8 cellular contexts compared by ENCODE assay signal in genomic region chr3:58899159-58899952, GRCh38.
DNase-seq lines count a peak whose midpoint lies in the region; ATAC-seq, FAIRE-seq and TF ChIP-seq lines count a peak whose summit lies in the region.

No MANE protein-coding gene starts in this region.

- FAIRE-seq in GM12892 (lab: Jason Lieb, UNC), result no peak

- H3K27me3 ChIP-seq in subcutaneous abdominal adipose tissue (ENCODE audit: control insufficient read depth in 5 of 5, insufficient read depth in 4 of 5, low read length in 5 of 5), result no peaks in the 10 kb centered on the region

- no peak overlapping the region for H3K9ac ChIP-seq in subcutaneous abdominal adipose tissue (ENCODE audit: low read length in 5 of 5)

- peak overlapping the region in 3 of 5 donors; percentile 4 to 29 (median 24) for H3K4me3 ChIP-seq in subcutaneous abdominal adipose tissue (ENCODE audit: low read depth in 1 of 5, low read length in 5 of 5)
- H3K4me3 ChIP-seq in OCI-LY7 (ENCODE audit: low read depth, low read length, poor library complexity, severe bottlenecking), result no peak overlapping the region

- H3K79me2 ChIP-seq in OCI-LY7 (ENCODE audit: insufficient read depth, low read depth, low read length), result no peaks in the 10 kb centered on the region

- no peak overlapping the region for H3K27ac ChIP-seq in subcutaneous abdominal adipose tissue (ENCODE audit: low read depth, low read length)
- H3K27ac ChIP-seq in OCI-LY7 (ENCODE audit: low read depth, low read length, poor library complexity, severe bottlenecking), result no peak overlapping the region

- H2AFZ ChIP-seq in OCI-LY7 (ENCODE audit: low read length), result no peak overlapping the region

- no TSS peak for BruUV-seq in OCI-LY7 (replicated peaks; lab: Mats Ljungman, UMichigan)

- H3K4me2 ChIP-seq in OCI-LY7 (ENCODE audit: low read length), result no peak overlapping the region

- H3K36me3 ChIP-seq in subcutaneous abdominal adipose tissue (ENCODE audit: control insufficient read depth in 5 of 5, insufficient read depth in 5 of 5, low read length in 5 of 5), result no peaks in the 10 kb centered on the region
- no peaks in the 10 kb centered on the region for H3K36me3 ChIP-seq in OCI-LY7 (ENCODE audit: insufficient read depth, low read length)

- POLR2A ChIA-PET in OCI-LY7 (lab: Charles Lee), result no interaction called here

- peak; percentile 88 for ATAC-seq in HG03521 (IDR thresholded peaks at IDR 0.05; ENCODE audit: unreplicated experiment)

- TF ChIP-seq CTCF in GM20000 (IDR thresholded peaks at IDR 0.05; ENCODE audit: extremely low read depth, missing control alignments), result no peak
- TF ChIP-seq CTCF in OCI-LY7 (conservative IDR thresholded peaks at IDR 0.05; ENCODE audit: low read length), result no peak

- H3K4me1 ChIP-seq in subcutaneous abdominal adipose tissue (ENCODE audit: control insufficient read depth in 5 of 5, insufficient read depth in 5 of 5, low read length in 5 of 5) (peaks cover 2 to 14% (median 8%) of the 10 kb centered on the region in 5 donors), OCI-LY7 (ENCODE audit: insufficient read depth, low read length, poor library complexity, severe bottlenecking) (no peaks in the 10 kb centered on the region)

- CTCF ChIA-PET in OCI-LY7 (lab: Charles Lee; ENCODE audit: unreplicated experiment), result no interaction called here

- H3K9me2 ChIP-seq in OCI-LY7 (ENCODE audit: insufficient read depth, low read length), result no peaks in the 10 kb centered on the region

- intact Hi-C loops in OCI-LY7 (cut with micrococcal nuclease; ENCODE audit: unreplicated experiment), result no loop called here

- no peak for TF ChIP-seq POLR2A in GM12892 (IDR thresholded peaks at IDR 0.05; ENCODE audit: low read depth, low read length)

- H4K20me1 ChIP-seq in OCI-LY7 (ENCODE audit: insufficient read depth, low read length), result no peaks in the 10 kb centered on the region

- H3K9me3 ChIP-seq in subcutaneous abdominal adipose tissue (ENCODE audit: control insufficient read depth in 5 of 5, low read length in 5 of 5) (peaks cover 0 to 8% (median 0%) of the 10 kb centered on the region in 5 donors), OCI-LY7 (ENCODE audit: low read length) (no peaks in the 10 kb centered on the region)

- DNase-seq in AG20443 (ENCODE audit: low spot score) (peak; percentile 21), GM20000 (ENCODE audit: low spot score) (peak; percentile 40), iPS-NIHi11 (ENCODE audit: low spot score) (peak; percentile 10), OCI-LY7 (ENCODE audit: low spot score) (no peak), GM12892 (ENCODE audit: insufficient read length) (no peak)
- DNase-seq in activated CD8-positive, alpha-beta memory T cell treated with anti-CD3 and anti-CD28 coated beads, Interleukin-2, amount 50 U/mL, for 4 hours, result peak; percentile 14

Comparison
In these comparisons a context has a peak if more than half of its experiments do, and no peak if none do; other contexts are left out.
1. DNase-seq: peak in AG20443 (single experiment), GM20000 (single experiment), activated CD8-positive, alpha-beta memory T cell treated with anti-CD3 and anti-CD28 coated beads, Interleukin-2, amount 50 U/mL, for 4 hours (single experiment) and iPS-NIHi11 (single experiment); none in OCI-LY7 (single experiment) and GM12892 (single experiment).